Comparison of ENCODE assay signal across 18 cellular contexts in the genomic region with DNA sequence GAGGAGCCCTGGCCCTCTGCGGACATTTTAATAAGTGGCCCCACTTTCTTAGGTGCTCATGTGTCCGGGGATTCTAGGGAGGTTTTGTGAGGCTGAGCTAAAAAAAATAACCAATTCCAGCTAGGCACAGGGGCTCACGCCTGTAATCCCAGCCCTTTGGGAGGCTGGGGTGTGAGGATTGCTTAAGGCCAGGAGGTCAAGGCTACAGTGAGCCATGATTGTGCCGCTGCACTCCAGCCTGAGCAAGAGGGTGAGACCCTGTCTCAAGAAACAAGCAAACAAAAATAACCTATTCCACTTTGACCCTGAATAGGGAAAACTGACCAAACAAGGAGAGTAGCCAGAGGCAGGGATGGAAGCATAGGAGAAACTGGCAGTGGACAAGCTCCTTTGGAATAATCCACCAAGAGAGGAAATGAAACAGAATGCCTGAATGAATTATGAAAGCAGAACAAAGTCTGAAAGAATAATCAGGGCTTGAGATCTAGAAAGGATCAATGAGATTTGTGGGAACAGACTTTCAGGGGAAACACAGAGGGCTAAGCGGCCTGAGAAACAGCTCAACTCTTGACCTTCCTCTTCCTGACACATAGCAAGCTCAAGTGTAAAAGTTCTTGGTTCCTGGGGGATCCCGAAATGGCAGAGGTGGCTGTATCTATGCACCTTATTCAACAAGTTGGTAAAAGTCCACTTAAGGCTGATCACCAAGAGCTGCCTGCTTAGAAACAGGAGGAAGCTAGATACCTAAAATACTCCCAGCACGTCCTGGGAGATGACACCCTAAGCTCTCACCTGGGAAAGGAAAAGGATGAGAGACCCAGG. TPM values are rescaled to one million over a fixed set of nuclear protein-coding genes. Genes with fewer than 3 reads are reported as not detected.
DNase-seq lines count a peak whose midpoint lies in the region; ATAC-seq, FAIRE-seq and TF ChIP-seq lines count a peak whose summit lies in the region.
"Had no signal": no experiment of that assay in that cellular context is flagged by ENCODE, and none has a peak within 500 bp of the region (broad histone marks: within the 10 kb centered on the region; RNA-seq: fewer than 3 reads in every experiment).

No MANE protein-coding gene starts in this region.

- no peak for TF ChIP-seq EP300 in HepG2 (IDR thresholded peaks at IDR 0.05; ENCODE audit: low read depth in 2 of 2, low read length in 2 of 2)
- no peak for TF ChIP-seq EP300 in HepG2 (CRISPR knock-in tag; IDR thresholded peaks at IDR 0.05; ENCODE audit: borderline replicate concordance)

- BruUV-seq in HepG2 (replicated peaks; lab: Mats Ljungman, UMichigan) = no TSS peak

- no peak for ATAC-seq in HepG2
- no peak for ATAC-seq in right lobe of liver
- peak; percentile 64 for ATAC-seq in GM21447 (IDR thresholded peaks at IDR 0.05; ENCODE audit: unreplicated experiment)
- no peak for ATAC-seq in T-helper 17 cell
- no peak for ATAC-seq in Right ventricle myocardium superior (ENCODE audit: poor library complexity)

- no peaks in the 10 kb centered on the region for H4K20me1 ChIP-seq in HepG2 (ENCODE audit: insufficient read depth, low read length)

- H3K4me3 Mint-ChIP-seq in T-helper 17 cell = no peak overlapping the region

- peaks cover 5% of the 10 kb centered on the region for H3K36me3 Mint-ChIP-seq in T-helper 17 cell (ENCODE audit: low read depth)

- no peak for TF ChIP-seq POLR2A in HepG2 (IDR thresholded peaks at IDR 0.05; ENCODE audit: insufficient read depth in 1 of 2, low read depth in 2 of 2, low read length in 2 of 2)
- no peak for TF ChIP-seq POLR2A in right lobe of liver (IDR thresholded peaks at IDR 0.05)

- intact Hi-C loops in HepG2 (cut with micrococcal nuclease; ENCODE audit: unreplicated experiment) (no loop called here), right lobe of liver (cut with DNase I) (loop anchor here in 1 of 2 donors (10.0 kb wide), 1 partner anchor 57 kb away; no protein-coding TSS in a partner anchor), Right ventricle myocardium superior (cut with DNase I) (no loop called here)

- FAIRE-seq in HepG2 (lab: Jason Lieb, UNC) = no peak
- FAIRE-seq: RCC 7860 had no signal

- H3K27me3 ChIP-seq in HepG2 (ENCODE audit: control insufficient read depth in 1 of 2, insufficient read depth in 2 of 2, low read length in 2 of 2) (no peaks in the 10 kb centered on the region; a peak in 1 of 5 replicates), right lobe of liver (no peaks in the 10 kb centered on the region)
- H3K27me3 ChIP-seq in effector memory CD4-positive, alpha-beta T cell (replicated peaks; ENCODE audit: control insufficient read depth, insufficient read depth, low read length, poor library complexity, severe bottlenecking) = no peaks in the 10 kb centered on the region

- 18% methylated on average over 7 of the region's 7 CpGs for WGBS in HepG2 (ENCODE audit: low lambda C conversion rate)
- 48% methylated on average over 4 of the region's 7 CpGs for WGBS in right lobe of liver (ENCODE audit: insufficient coverage, low coverage, low lambda C conversion rate, missing lambda C conversion rate)

- POLR2A ChIA-PET in HepG2 (lab: Yijun Ruan, JAX) = interaction anchor here (0.5 kb wide), 1 partner anchor 25 kb away, joined by 3 read pairs; no protein-coding TSS in a partner anchor

- in situ Hi-C loops in HepG2 (cut with HindIII; ENCODE audit: extremely low pct_ligation_motif_present, low pct_unique_long_range_greater_than_20kb) = no loop called here

- DNase-seq in HepG2 (ENCODE audit: low spot score) (no peak), right lobe of liver (no peak), T-helper 17 cell (no peak), Right ventricle myocardium superior (no peak), glomerular visceral epithelial cell (ENCODE audit: extremely low spot score) (no peak)
- DNase-seq in stimulated activated CD4-positive, alpha-beta T cell treated with anti-CD3 and anti-CD28 coated beads, Interleukin-4, amount 100 ng/mL, for 1 hour = no peak
- DNase-seq in effector memory CD4-positive, alpha-beta T cell = no peak
- DNase-seq: DMS 273 treated with DMSO at 0.1 percent for 48 hours, NCI-H1417 treated with DMSO at 0.1 percent for 48 hours, NCI-H2081, NCI-H524, SHP77 treated with DMSO at 0.1 percent for 48 hours had no signal

- H3K4me1 ChIP-seq in HepG2 (ENCODE audit: insufficient read depth, low read length) (peaks cover 63% of the 10 kb centered on the region), right lobe of liver (peaks cover 0 to 8% (median 0%) of the 10 kb centered on the region in 4 donors)
- H3K4me1 ChIP-seq in effector memory CD4-positive, alpha-beta T cell (ENCODE audit: control insufficient read depth, insufficient read depth, low read length, poor library complexity, severe bottlenecking) = no peaks in the 10 kb centered on the region
- H3K4me1 ChIP-seq: HAP-1 had no signal

- CTCF ChIA-PET in HepG2 (lab: Yijun Ruan, JAX; ENCODE audit: low intra/inter-chr PET ratio, low total read pairs) = no interaction called here

- H3K9ac ChIP-seq in HepG2 (ENCODE audit: insufficient read depth, low read depth, low read length) = no peak overlapping the region

- H2AFZ ChIP-seq in HepG2 (ENCODE audit: low read length) = no peak overlapping the region

- H3K36me3 ChIP-seq in HepG2 (replicated peaks in 1 of 2; ENCODE audit: control insufficient read depth in 1 of 2, insufficient read depth in 2 of 2, low read length in 2 of 2) (no peaks in the 10 kb centered on the region), right lobe of liver (no peaks in the 10 kb centered on the region)
- no peaks in the 10 kb centered on the region for H3K36me3 ChIP-seq in effector memory CD4-positive, alpha-beta T cell (ENCODE audit: control insufficient read depth, insufficient read depth, low read length)
- H3K36me3 ChIP-seq: HAP-1 had no signal

- no peaks in the 10 kb centered on the region for H3K79me2 ChIP-seq in HepG2 (ENCODE audit: insufficient read depth, low read length)

- no peak for TF ChIP-seq CTCF in HepG2 (CRISPR knock-in tag; IDR thresholded peaks at IDR 0.05)
- no peak for TF ChIP-seq CTCF in right lobe of liver (IDR thresholded peaks at IDR 0.05)

- H3K4me3 ChIP-seq in HepG2 (replicated peaks in 1 of 3; ENCODE audit: insufficient read depth in 1 of 3, low read depth in 2 of 3, low read length in 3 of 3) (no peak overlapping the region), right lobe of liver (no peak overlapping the region)
- H3K4me3 ChIP-seq in effector memory CD4-positive, alpha-beta T cell (ENCODE audit: insufficient read depth, low read depth, low read length, poor library complexity, severe bottlenecking) = no peak overlapping the region
- H3K4me3 ChIP-seq: HAP-1 had no signal

- H3K9me3 ChIP-seq in HepG2 (ENCODE audit: low read length) (no peaks in the 10 kb centered on the region), right lobe of liver (no peaks in the 10 kb centered on the region), T-helper 17 cell (ENCODE audit: control insufficient read depth, low read length, poor library complexity, severe bottlenecking) (no peaks in the 10 kb centered on the region)
- H3K9me3 ChIP-seq in effector memory CD4-positive, alpha-beta T cell (ENCODE audit: control insufficient read depth, low read length) = no peaks in the 10 kb centered on the region
- H3K9me3 ChIP-seq: HAP-1 had no signal

- H3K4me1 Mint-ChIP-seq in T-helper 17 cell = peaks cover 7% of the 10 kb centered on the region

- peaks cover 47% of the 10 kb centered on the region for H3K27me3 Mint-ChIP-seq in T-helper 17 cell

- peak overlapping the region; percentile 75 for H3K27ac Mint-ChIP-seq in T-helper 17 cell

- TF ChIP-seq RAD21 in HepG2 (CRISPR knock-in tag; IDR thresholded peaks at IDR 0.05) = no peak

- no peak overlapping the region for H3K27ac ChIP-seq in HepG2 (ENCODE audit: extremely low read length, insufficient read depth, low read length)
- H3K27ac ChIP-seq in right lobe of liver = no peak overlapping the region
- H3K27ac ChIP-seq in effector memory CD4-positive, alpha-beta T cell (ENCODE audit: insufficient read depth, low read length, poor library complexity, severe bottlenecking) = no peak overlapping the region
- H3K27ac ChIP-seq: 22Rv1 had no signal

- peak overlapping the region; percentile 33; the same call in 1 of the 2 replicates for H3K4me2 ChIP-seq in HepG2 (ENCODE audit: low read depth, low read length)

RNA-seq across cellular contexts. Expression of gene FFAR2, which starts 30.1 kb away (rescaled TPM):
- not detected in 2 replicates for total RNA-seq in HepG2 (2016; rRNA removed; fragmentation: Illumina TruSeq; extraction: Trizol)
- total RNA-seq in HepG2 (2016; cell fraction: cytosol; rRNA removed; fragmentation: Illumina TruSeq; extraction: Trizol; ENCODE audit: low read depth) = not detected in 2 replicates
- total RNA-seq in HepG2 (2016; cell fraction: insoluble cytoplasmic fraction; rRNA removed; fragmentation: Illumina TruSeq; extraction: Trizol) = not detected in 2 replicates
- not detected in 2 replicates for total RNA-seq in HepG2 (2016; cell fraction: membrane; rRNA removed; fragmentation: Illumina TruSeq; extraction: Trizol)
- total RNA-seq in HepG2 (2016; cell fraction: nucleus; rRNA removed; fragmentation: Illumina TruSeq; extraction: Trizol) = not detected in 2 replicates
- polyA plus RNA-seq in HepG2 (2011; rRNA removed) = 0.12 and 0.30 TPM in 2 replicates
- 0.03 and 0.14 TPM in 2 replicates for polyA plus RNA-seq in HepG2 (2011; cell fraction: cytosol; rRNA removed)
- 0.12 TPM in 1 of 2 replicates, not detected in the other for polyA plus RNA-seq in HepG2 (2011; cell fraction: nucleus; rRNA removed)
- polyA plus RNA-seq in HepG2 (2012) = 0.31 and 1.2 TPM in 2 replicates
- polyA plus RNA-seq in HepG2 (2016; cell fraction: cytosol; fragmentation: Illumina TruSeq; extraction: Trizol; ENCODE audit: low read depth) = not detected in 2 replicates
- not detected in 2 replicates for polyA plus RNA-seq in HepG2 (2016; cell fraction: insoluble cytoplasmic fraction; fragmentation: Illumina TruSeq; extraction: Trizol; ENCODE audit: low read depth)
- not detected in 2 replicates for polyA plus RNA-seq in HepG2 (2016; cell fraction: membrane; fragmentation: Illumina TruSeq; extraction: Trizol; ENCODE audit: low read depth)
- not detected in 2 replicates for polyA plus RNA-seq in HepG2 (2016; cell fraction: nucleus; fragmentation: Illumina TruSeq; extraction: Trizol; ENCODE audit: insufficient read depth, low read depth)
- polyA minus RNA-seq in HepG2 (2011; rRNA and poly(A)+ RNA removed; ENCODE audit: low replicate concordance) = not detected in 2 replicates
- not detected in 2 replicates for polyA minus RNA-seq in HepG2 (2011; cell fraction: cytosol; rRNA and poly(A)+ RNA removed)
- not detected in 2 replicates for polyA minus RNA-seq in HepG2 (2011; cell fraction: nucleus; rRNA and poly(A)+ RNA removed)
- total RNA-seq in right lobe of liver = under 1 TPM in 3 of 6 experiments, not detected in 3; 0.30 to 0.64 (median 0.35) TPM
- total RNA-seq in T-helper 17 cell = under 1 TPM; 0.16 to 0.55 TPM
- 0.11 TPM for total RNA-seq in Right ventricle myocardium superior
- total RNA-seq: Daoy had no signal
- polyA plus RNA-seq: BJ had no signal

RNA-seq across cellular contexts. Expression of gene GPR42, which starts 47.1 kb away (rescaled TPM):
- total RNA-seq in HepG2 (2016; rRNA removed; fragmentation: Illumina TruSeq; extraction: Trizol) = not detected in 2 replicates
- not detected in 2 replicates for total RNA-seq in HepG2 (2016; cell fraction: cytosol; rRNA removed; fragmentation: Illumina TruSeq; extraction: Trizol; ENCODE audit: low read depth)
- total RNA-seq in HepG2 (2016; cell fraction: insoluble cytoplasmic fraction; rRNA removed; fragmentation: Illumina TruSeq; extraction: Trizol) = not detected in 2 replicates
- total RNA-seq in HepG2 (2016; cell fraction: membrane; rRNA removed; fragmentation: Illumina TruSeq; extraction: Trizol) = not detected in 2 replicates
- total RNA-seq in HepG2 (2016; cell fraction: nucleus; rRNA removed; fragmentation: Illumina TruSeq; extraction: Trizol) = not detected in 2 replicates
- not detected in 2 replicates for polyA plus RNA-seq in HepG2 (2011; rRNA removed)
- not detected in 2 replicates for polyA plus RNA-seq in HepG2 (2011; cell fraction: cytosol; rRNA removed)
- polyA plus RNA-seq in HepG2 (2011; cell fraction: nucleus; rRNA removed) = not detected in 2 replicates
- polyA plus RNA-seq in HepG2 (2012) = not detected in 2 replicates
- not detected in 2 replicates for polyA plus RNA-seq in HepG2 (2016; cell fraction: cytosol; fragmentation: Illumina TruSeq; extraction: Trizol; ENCODE audit: low read depth)
- polyA plus RNA-seq in HepG2 (2016; cell fraction: insoluble cytoplasmic fraction; fragmentation: Illumina TruSeq; extraction: Trizol; ENCODE audit: low read depth) = not detected in 2 replicates
- not detected in 2 replicates for polyA plus RNA-seq in HepG2 (2016; cell fraction: membrane; fragmentation: Illumina TruSeq; extraction: Trizol; ENCODE audit: low read depth)
- not detected in 2 replicates for polyA plus RNA-seq in HepG2 (2016; cell fraction: nucleus; fragmentation: Illumina TruSeq; extraction: Trizol; ENCODE audit: insufficient read depth, low read depth)
- polyA minus RNA-seq in HepG2 (2011; rRNA and poly(A)+ RNA removed; ENCODE audit: low replicate concordance) = not detected in 2 replicates
- polyA minus RNA-seq in HepG2 (2011; cell fraction: cytosol; rRNA and poly(A)+ RNA removed) = not detected in 2 replicates
- not detected in 2 replicates for polyA minus RNA-seq in HepG2 (2011; cell fraction: nucleus; rRNA and poly(A)+ RNA removed)
- not detected for total RNA-seq in right lobe of liver
- under 1 TPM in 1 of 2 donors, not detected in 1; 0.20 TPM for total RNA-seq in T-helper 17 cell
- not detected for total RNA-seq in Right ventricle myocardium superior
- total RNA-seq: Daoy had no signal
- polyA plus RNA-seq: BJ had no signal

RNA-seq across cellular contexts. Expression of gene FFAR3, which starts 59.7 kb away (rescaled TPM):
- total RNA-seq in HepG2 (2016; rRNA removed; fragmentation: Illumina TruSeq; extraction: Trizol) (not detected in 2 replicates), right lobe of liver (under 1 TPM in 1 of 6 experiments, not detected in 5; 0.27 TPM), T-helper 17 cell (under 1 TPM; 0.70 to 0.78 TPM), Right ventricle myocardium superior (not detected)
- not detected in 2 replicates for total RNA-seq in HepG2 (2016; cell fraction: cytosol; rRNA removed; fragmentation: Illumina TruSeq; extraction: Trizol; ENCODE audit: low read depth)
- total RNA-seq in HepG2 (2016; cell fraction: insoluble cytoplasmic fraction; rRNA removed; fragmentation: Illumina TruSeq; extraction: Trizol) = not detected in 2 replicates
- total RNA-seq in HepG2 (2016; cell fraction: membrane; rRNA removed; fragmentation: Illumina TruSeq; extraction: Trizol) = not detected in 2 replicates
- total RNA-seq in HepG2 (2016; cell fraction: nucleus; rRNA removed; fragmentation: Illumina TruSeq; extraction: Trizol) = not detected in 2 replicates
- not detected in 2 replicates for polyA plus RNA-seq in HepG2 (2011; rRNA removed)
- not detected in 2 replicates for polyA plus RNA-seq in HepG2 (2011; cell fraction: cytosol; rRNA removed)
- polyA plus RNA-seq in HepG2 (2011; cell fraction: nucleus; rRNA removed) = not detected in 2 replicates
- not detected in 2 replicates for polyA plus RNA-seq in HepG2 (2012)
- not detected in 2 replicates for polyA plus RNA-seq in HepG2 (2016; cell fraction: cytosol; fragmentation: Illumina TruSeq; extraction: Trizol; ENCODE audit: low read depth)
- not detected in 2 replicates for polyA plus RNA-seq in HepG2 (2016; cell fraction: insoluble cytoplasmic fraction; fragmentation: Illumina TruSeq; extraction: Trizol; ENCODE audit: low read depth)
- polyA plus RNA-seq in HepG2 (2016; cell fraction: membrane; fragmentation: Illumina TruSeq; extraction: Trizol; ENCODE audit: low read depth) = not detected in 2 replicates
- polyA plus RNA-seq in HepG2 (2016; cell fraction: nucleus; fragmentation: Illumina TruSeq; extraction: Trizol; ENCODE audit: insufficient read depth, low read depth) = not detected in 2 replicates
- not detected in 2 replicates for polyA minus RNA-seq in HepG2 (2011; rRNA and poly(A)+ RNA removed; ENCODE audit: low replicate concordance)
- not detected in 2 replicates for polyA minus RNA-seq in HepG2 (2011; cell fraction: cytosol; rRNA and poly(A)+ RNA removed)
- not detected in 2 replicates for polyA minus RNA-seq in HepG2 (2011; cell fraction: nucleus; rRNA and poly(A)+ RNA removed)
- total RNA-seq: Daoy had no signal
- polyA plus RNA-seq: BJ had no signal
